In genomic region chr14:102819176-102819628, GRCh38 we compare ENCODE assay signal across 8 cellular contexts. TPM values are rescaled to one million over a fixed set of nuclear protein-coding genes. Genes with fewer than 3 reads are reported as not detected.
DNase-seq lines count a peak whose midpoint lies in the region; ATAC-seq and TF ChIP-seq lines count a peak whose summit lies in the region.

No MANE protein-coding gene starts in this region.

- DNase-seq in GM19238 (ENCODE audit: insufficient read length, low spot score): peak; percentile 58
- DNase-seq in colonic mucosa: peak; percentile 56
- peak; percentile 46 for DNase-seq in stimulated activated CD8-positive, alpha-beta memory T cell treated with anti-CD3 and anti-CD28 coated beads, Interleukin-12 subunit alpha, Interleukin-12 subunit beta, amount 100 ng/mL, for 24 hours (ENCODE audit: extremely low read depth)
- DNase-seq in NCI-H1694 treated with DMSO at 0.1 percent for 48 hours (lab: John Stamatoyannopoulos, UW): no peak
- DNase-seq in 8988T: no peak
- no peak for DNase-seq in head of caudate nucleus

- H3K4me1 ChIP-seq in colonic mucosa: peaks cover 5% of the 10 kb centered on the region

- intact Hi-C loops in colonic mucosa (cut with DNase I): no loop called here
- intact Hi-C loops in head of caudate nucleus (cut with DNase I): no loop called here

- H3K36me3 ChIP-seq in colonic mucosa: no peaks in the 10 kb centered on the region

- peak overlapping the region; percentile 21 for H3K27ac ChIP-seq in colonic mucosa

- H3K9me3 ChIP-seq in colonic mucosa: no peaks in the 10 kb centered on the region

- no peak for TF ChIP-seq CTCF in colonic mucosa (IDR thresholded peaks at IDR 0.05)

- H3K27ac Mint-ChIP-seq in T-helper 1 cell treated with Interleukin-12 subunit alpha and Interleukin-12 subunit beta and Interleukin-4 antibody, amounts not matched to agents 30 μg/mL and 1 μg/mL, for 36 hours: peak overlapping the region; percentile 96

- no peaks in the 10 kb centered on the region for H3K27me3 Mint-ChIP-seq in T-helper 1 cell treated with Interleukin-12 subunit alpha and Interleukin-12 subunit beta and Interleukin-4 antibody, amounts not matched to agents 30 μg/mL and 1 μg/mL, for 36 hours (ENCODE audit: low read depth)

- H3K4me1 Mint-ChIP-seq in T-helper 1 cell treated with Interleukin-12 subunit alpha and Interleukin-12 subunit beta and Interleukin-4 antibody, amounts not matched to agents 30 μg/mL and 1 μg/mL, for 36 hours (ENCODE audit: low read depth): peaks cover 73% of the 10 kb centered on the region

- ATAC-seq in HG03045 (IDR thresholded peaks at IDR 0.05; ENCODE audit: unreplicated experiment): peak; percentile 82

- H3K27me3 ChIP-seq in colonic mucosa: no peaks in the 10 kb centered on the region

- peaks cover 35% of the 10 kb centered on the region for H3K36me3 Mint-ChIP-seq in T-helper 1 cell treated with Interleukin-12 subunit alpha and Interleukin-12 subunit beta and Interleukin-4 antibody, amounts not matched to agents 30 μg/mL and 1 μg/mL, for 36 hours (ENCODE audit: low read depth)

- H3K9ac ChIP-seq in colonic mucosa (ENCODE audit: low read depth in 2 of 2, low read length in 2 of 2): peak overlapping the region in 1 of 2 donors; percentile 63

- no peaks in the 10 kb centered on the region for H3K9me3 Mint-ChIP-seq in T-helper 1 cell treated with Interleukin-12 subunit alpha and Interleukin-12 subunit beta and Interleukin-4 antibody, amounts not matched to agents 30 μg/mL and 1 μg/mL, for 36 hours

- peak overlapping the region; percentile 82 for H3K4me3 Mint-ChIP-seq in T-helper 1 cell treated with Interleukin-12 subunit alpha and Interleukin-12 subunit beta and Interleukin-4 antibody, amounts not matched to agents 30 μg/mL and 1 μg/mL, for 36 hours

- H3K4me3 ChIP-seq in colonic mucosa: no peak overlapping the region

RNA-seq across cellular contexts. Expression of gene TRAF3, which starts 42.0 kb away (rescaled TPM):
- 10 to 100 TPM; 20.8 to 26.0 TPM for total RNA-seq in colonic mucosa

Comparison
In these comparisons a context has a peak if more than half of its experiments do, and no peak if none do; other contexts are left out.
1. DNase-seq: peak in GM19238 (single experiment), colonic mucosa (single experiment) and stimulated activated CD8-positive, alpha-beta memory T cell treated with anti-CD3 and anti-CD28 coated beads, Interleukin-12 subunit alpha, Interleukin-12 subunit beta, amount 100 ng/mL, for 24 hours (single experiment); none in NCI-H1694 treated with DMSO at 0.1 percent for 48 hours (single experiment), 8988T (single experiment) and head of caudate nucleus (0 of 42).